Comparison of ENCODE assay signal across 1 cellular context in the genomic region with DNA sequence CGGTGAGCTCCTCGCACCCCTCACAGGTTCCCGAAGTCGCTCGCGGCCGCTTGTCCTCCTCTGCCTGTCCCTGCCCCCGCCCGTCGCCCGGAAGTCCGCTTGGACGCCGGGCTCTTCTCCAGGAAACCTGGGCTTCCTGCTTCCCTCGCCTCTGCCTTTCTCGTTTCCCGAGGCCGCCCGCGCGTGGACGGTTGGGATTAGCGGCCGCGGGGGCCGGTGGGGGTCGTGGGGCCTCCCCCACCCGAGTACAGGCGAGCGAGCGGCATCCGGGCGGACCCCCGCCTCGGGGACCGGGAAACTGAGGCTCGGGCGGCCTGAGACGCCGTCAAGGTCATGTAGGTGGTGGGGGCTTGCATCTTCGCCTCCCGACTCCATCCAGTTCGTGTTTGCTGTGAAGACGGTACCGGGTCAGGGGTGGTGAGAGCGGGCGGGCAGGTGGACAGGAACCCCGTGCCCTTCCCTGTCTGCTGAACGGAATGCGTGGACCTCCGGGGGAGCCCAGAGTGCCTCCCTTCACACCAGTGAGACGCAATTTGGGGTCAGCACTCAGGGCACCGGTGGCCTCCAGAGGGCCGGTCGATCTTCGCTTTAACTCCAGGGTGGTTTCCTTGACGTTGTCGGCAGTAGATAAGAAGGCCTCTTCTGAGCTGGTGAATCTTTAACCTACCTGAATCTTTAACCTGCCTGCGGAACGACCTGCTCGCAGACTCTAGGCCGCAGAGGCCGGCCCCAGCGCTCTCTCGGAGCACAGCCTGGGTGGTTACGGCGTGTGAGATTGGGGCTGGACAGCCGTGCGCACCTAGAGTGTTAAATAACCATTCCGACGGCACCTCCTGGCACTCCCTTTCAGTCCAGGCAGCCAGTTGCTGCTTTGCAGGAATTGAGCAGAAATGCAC.
A peak's percentile ranks its signal among the peaks of the same experiment; 100 is the strongest.
TF ChIP-seq lines count a peak whose summit lies in the region.

No MANE protein-coding gene starts in this region.

TF ChIP-seq in K562, 482 proteins besides CTCF, POLR2A, EP300 and RAD21 (continued from another document and continues in another):
- TF ChIP-seq, protein P1, sequence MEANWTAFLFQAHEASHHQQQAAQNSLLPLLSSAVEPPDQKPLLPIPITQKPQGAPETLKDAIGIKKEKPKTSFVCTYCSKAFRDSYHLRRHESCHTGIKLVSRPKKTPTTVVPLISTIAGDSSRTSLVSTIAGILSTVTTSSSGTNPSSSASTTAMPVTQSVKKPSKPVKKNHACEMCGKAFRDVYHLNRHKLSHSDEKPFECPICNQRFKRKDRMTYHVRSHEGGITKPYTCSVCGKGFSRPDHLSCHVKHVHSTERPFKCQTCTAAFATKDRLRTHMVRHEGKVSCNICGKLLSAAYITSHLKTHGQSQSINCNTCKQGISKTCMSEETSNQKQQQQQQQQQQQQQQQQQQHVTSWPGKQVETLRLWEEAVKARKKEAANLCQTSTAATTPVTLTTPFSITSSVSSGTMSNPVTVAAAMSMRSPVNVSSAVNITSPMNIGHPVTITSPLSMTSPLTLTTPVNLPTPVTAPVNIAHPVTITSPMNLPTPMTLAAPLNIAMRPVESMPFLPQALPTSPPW (CRISPR knock-in tag; IDR thresholded peaks at IDR 0.05) = no peak
- TF ChIP-seq ZNF586 (CRISPR knock-in tag; conservative IDR thresholded peaks at IDR 0.05) (no peak), MXI1 (IDR thresholded peaks at IDR 0.05; ENCODE audit: low read depth, low read length) (no peak), RBM15 (IDR thresholded peaks at IDR 0.05; ENCODE audit: insufficient read depth, low read length) (no peak), MECOM (CRISPR knock-in tag; IDR thresholded peaks at IDR 0.05) (no peak), ZNF140 (CRISPR knock-in tag; IDR thresholded peaks at IDR 0.05) (no peak), BRF1 (IDR thresholded peaks at IDR 0.05; ENCODE audit: borderline replicate concordance, extremely low read depth, insufficient read length) (no peak), NFRKB (IDR thresholded peaks at IDR 0.05; ENCODE audit: low read depth) (no peak; the same call in 1 of the 2 replicates), ZNF174 (CRISPR knock-in tag; IDR thresholded peaks at IDR 0.05) (no peak), MEIS2 (IDR thresholded peaks at IDR 0.05; ENCODE audit: partially characterized antibody) (no peak), ZNF146 (CRISPR knock-in tag; IDR thresholded peaks at IDR 0.05; ENCODE audit: unreplicated experiment) (no peak), ILK (tag; IDR thresholded peaks at IDR 0.05; ENCODE audit: borderline replicate concordance, low read depth) (no peak), NR2C2 (CRISPR knock-in tag; IDR thresholded peaks at IDR 0.05) (peak; percentile 64), NR2C2 (tag; IDR thresholded peaks at IDR 0.05) (peak; percentile 44; the same call in 1 of the 2 replicates), KAT7 (CRISPR knock-in tag; IDR thresholded peaks at IDR 0.05; ENCODE audit: borderline replicate concordance) (peak; percentile 49; the same call in 1 of the 2 replicates), ZSCAN32 (CRISPR knock-in tag; IDR thresholded peaks at IDR 0.05) (no peak), ZNF232 (CRISPR knock-in tag; IDR thresholded peaks at IDR 0.05) (0 out of 2 replicates have a peak, but pooled peaks have one; percentile 12)
- TF ChIP-seq, protein P2, sequence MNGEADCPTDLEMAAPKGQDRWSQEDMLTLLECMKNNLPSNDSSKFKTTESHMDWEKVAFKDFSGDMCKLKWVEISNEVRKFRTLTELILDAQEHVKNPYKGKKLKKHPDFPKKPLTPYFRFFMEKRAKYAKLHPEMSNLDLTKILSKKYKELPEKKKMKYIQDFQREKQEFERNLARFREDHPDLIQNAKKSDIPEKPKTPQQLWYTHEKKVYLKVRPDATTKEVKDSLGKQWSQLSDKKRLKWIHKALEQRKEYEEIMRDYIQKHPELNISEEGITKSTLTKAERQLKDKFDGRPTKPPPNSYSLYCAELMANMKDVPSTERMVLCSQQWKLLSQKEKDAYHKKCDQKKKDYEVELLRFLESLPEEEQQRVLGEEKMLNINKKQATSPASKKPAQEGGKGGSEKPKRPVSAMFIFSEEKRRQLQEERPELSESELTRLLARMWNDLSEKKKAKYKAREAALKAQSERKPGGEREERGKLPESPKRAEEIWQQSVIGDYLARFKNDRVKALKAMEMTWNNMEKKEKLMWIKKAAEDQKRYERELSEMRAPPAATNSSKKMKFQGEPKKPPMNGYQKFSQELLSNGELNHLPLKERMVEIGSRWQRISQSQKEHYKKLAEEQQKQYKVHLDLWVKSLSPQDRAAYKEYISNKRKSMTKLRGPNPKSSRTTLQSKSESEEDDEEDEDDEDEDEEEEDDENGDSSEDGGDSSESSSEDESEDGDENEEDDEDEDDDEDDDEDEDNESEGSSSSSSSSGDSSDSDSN (IDR thresholded peaks at IDR 0.05; ENCODE audit: borderline replicate concordance in 1 of 2, low read depth in 2 of 2, low read length in 2 of 2) = peak in 1 of 2 experiments; percentile 70; a peak in 1 of 4 replicates
- TF ChIP-seq, protein P3, sequence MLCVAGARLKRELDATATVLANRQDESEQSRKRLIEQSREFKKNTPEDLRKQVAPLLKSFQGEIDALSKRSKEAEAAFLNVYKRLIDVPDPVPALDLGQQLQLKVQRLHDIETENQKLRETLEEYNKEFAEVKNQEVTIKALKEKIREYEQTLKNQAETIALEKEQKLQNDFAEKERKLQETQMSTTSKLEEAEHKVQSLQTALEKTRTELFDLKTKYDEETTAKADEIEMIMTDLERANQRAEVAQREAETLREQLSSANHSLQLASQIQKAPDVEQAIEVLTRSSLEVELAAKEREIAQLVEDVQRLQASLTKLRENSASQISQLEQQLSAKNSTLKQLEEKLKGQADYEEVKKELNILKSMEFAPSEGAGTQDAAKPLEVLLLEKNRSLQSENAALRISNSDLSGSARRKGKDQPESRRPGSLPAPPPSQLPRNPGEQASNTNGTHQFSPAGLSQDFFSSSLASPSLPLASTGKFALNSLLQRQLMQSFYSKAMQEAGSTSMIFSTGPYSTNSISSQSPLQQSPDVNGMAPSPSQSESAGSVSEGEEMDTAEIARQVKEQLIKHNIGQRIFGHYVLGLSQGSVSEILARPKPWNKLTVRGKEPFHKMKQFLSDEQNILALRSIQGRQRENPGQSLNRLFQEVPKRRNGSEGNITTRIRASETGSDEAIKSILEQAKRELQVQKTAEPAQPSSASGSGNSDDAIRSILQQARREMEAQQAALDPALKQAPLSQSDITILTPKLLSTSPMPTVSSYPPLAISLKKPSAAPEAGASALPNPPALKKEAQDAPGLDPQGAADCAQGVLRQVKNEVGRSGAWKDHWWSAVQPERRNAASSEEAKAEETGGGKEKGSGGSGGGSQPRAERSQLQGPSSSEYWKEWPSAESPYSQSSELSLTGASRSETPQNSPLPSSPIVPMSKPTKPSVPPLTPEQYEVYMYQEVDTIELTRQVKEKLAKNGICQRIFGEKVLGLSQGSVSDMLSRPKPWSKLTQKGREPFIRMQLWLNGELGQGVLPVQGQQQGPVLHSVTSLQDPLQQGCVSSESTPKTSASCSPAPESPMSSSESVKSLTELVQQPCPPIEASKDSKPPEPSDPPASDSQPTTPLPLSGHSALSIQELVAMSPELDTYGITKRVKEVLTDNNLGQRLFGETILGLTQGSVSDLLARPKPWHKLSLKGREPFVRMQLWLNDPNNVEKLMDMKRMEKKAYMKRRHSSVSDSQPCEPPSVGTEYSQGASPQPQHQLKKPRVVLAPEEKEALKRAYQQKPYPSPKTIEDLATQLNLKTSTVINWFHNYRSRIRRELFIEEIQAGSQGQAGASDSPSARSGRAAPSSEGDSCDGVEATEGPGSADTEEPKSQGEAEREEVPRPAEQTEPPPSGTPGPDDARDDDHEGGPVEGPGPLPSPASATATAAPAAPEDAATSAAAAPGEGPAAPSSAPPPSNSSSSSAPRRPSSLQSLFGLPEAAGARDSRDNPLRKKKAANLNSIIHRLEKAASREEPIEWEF (CRISPR knock-in tag; IDR thresholded peaks at IDR 0.05) = no peak
- TF ChIP-seq, protein P4, sequence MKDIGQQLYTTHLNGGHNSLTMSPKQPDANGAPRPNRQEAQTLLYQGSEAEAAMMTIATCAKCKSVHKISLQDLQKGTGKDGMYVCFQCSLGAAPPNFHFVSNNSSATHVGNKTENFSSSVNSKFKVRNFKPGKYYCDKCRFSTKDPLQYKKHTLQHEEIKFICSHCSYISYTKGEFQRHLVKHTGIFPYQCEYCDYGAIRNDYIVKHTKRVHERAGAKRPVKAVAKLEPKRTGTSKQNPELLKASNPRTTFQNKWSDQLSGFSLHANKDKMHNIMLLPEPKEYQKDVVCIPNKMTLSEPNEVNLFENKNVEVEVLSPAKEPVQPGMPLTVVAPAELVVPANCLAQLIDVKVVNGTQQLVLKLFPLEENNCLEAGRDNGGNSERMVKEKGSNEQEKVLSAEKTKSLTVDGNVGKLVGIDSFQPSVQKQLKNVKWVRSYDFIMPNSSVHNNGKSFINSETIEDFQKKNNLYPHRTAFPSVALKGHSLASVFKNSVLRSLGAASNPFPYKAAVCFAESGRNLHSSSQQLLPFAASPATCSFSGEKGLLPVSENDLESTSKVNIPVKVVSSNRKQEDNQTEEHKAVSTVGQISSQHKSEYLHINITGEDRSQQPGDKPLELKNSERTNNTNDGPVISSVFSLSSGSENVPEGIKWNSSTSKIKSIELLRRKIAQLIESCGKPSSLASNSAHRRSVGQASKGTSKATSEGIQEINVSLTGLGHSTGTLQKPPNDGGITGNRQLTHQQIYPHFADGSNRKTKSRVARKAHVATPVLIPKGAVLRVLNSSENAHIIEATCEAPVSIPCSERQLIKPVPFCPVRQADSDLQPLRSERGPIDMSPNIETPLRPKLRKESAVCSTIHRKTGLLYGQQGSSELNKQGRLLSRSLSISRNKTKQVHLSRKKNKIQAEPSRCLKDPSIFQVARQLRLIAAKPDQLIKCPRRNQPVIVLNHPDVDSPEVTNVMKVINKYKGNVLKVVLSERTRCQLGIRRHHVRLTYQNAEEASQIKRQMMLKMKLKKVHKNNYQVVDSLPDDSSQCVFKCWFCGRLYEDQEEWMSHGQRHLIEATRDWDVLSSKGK (CRISPR knock-in tag; IDR thresholded peaks at IDR 0.05) = no peak
- TF ChIP-seq, protein P5, sequence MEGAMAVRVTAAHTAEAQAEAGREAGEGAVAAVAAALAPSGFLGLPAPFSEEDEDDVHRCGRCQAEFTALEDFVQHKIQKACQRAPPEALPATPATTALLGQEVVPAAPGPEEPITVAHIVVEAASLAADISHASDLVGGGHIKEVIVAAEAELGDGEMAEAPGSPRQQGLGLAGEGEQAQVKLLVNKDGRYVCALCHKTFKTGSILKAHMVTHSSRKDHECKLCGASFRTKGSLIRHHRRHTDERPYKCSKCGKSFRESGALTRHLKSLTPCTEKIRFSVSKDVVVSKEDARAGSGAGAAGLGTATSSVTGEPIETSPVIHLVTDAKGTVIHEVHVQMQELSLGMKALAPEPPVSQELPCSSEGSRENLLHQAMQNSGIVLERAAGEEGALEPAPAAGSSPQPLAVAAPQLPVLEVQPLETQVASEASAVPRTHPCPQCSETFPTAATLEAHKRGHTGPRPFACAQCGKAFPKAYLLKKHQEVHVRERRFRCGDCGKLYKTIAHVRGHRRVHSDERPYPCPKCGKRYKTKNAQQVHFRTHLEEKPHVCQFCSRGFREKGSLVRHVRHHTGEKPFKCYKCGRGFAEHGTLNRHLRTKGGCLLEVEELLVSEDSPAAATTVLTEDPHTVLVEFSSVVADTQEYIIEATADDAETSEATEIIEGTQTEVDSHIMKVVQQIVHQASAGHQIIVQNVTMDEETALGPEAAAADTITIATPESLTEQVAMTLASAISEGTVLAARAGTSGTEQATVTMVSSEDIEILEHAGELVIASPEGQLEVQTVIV (CRISPR knock-in tag; IDR thresholded peaks at IDR 0.05; ENCODE audit: borderline replicate concordance) = no peak
- TF ChIP-seq, protein P6, sequence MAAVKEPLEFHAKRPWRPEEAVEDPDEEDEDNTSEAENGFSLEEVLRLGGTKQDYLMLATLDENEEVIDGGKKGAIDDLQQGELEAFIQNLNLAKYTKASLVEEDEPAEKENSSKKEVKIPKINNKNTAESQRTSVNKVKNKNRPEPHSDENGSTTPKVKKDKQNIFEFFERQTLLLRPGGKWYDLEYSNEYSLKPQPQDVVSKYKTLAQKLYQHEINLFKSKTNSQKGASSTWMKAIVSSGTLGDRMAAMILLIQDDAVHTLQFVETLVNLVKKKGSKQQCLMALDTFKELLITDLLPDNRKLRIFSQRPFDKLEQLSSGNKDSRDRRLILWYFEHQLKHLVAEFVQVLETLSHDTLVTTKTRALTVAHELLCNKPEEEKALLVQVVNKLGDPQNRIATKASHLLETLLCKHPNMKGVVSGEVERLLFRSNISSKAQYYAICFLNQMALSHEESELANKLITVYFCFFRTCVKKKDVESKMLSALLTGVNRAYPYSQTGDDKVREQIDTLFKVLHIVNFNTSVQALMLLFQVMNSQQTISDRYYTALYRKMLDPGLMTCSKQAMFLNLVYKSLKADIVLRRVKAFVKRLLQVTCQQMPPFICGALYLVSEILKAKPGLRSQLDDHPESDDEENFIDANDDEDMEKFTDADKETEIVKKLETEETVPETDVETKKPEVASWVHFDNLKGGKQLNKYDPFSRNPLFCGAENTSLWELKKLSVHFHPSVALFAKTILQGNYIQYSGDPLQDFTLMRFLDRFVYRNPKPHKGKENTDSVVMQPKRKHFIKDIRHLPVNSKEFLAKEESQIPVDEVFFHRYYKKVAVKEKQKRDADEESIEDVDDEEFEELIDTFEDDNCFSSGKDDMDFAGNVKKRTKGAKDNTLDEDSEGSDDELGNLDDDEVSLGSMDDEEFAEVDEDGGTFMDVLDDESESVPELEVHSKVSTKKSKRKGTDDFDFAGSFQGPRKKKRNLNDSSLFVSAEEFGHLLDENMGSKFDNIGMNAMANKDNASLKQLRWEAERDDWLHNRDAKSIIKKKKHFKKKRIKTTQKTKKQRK (IDR thresholded peaks at IDR 0.05; ENCODE audit: borderline replicate concordance, low read depth, low read length) = no peak
- TF ChIP-seq, protein P7, sequence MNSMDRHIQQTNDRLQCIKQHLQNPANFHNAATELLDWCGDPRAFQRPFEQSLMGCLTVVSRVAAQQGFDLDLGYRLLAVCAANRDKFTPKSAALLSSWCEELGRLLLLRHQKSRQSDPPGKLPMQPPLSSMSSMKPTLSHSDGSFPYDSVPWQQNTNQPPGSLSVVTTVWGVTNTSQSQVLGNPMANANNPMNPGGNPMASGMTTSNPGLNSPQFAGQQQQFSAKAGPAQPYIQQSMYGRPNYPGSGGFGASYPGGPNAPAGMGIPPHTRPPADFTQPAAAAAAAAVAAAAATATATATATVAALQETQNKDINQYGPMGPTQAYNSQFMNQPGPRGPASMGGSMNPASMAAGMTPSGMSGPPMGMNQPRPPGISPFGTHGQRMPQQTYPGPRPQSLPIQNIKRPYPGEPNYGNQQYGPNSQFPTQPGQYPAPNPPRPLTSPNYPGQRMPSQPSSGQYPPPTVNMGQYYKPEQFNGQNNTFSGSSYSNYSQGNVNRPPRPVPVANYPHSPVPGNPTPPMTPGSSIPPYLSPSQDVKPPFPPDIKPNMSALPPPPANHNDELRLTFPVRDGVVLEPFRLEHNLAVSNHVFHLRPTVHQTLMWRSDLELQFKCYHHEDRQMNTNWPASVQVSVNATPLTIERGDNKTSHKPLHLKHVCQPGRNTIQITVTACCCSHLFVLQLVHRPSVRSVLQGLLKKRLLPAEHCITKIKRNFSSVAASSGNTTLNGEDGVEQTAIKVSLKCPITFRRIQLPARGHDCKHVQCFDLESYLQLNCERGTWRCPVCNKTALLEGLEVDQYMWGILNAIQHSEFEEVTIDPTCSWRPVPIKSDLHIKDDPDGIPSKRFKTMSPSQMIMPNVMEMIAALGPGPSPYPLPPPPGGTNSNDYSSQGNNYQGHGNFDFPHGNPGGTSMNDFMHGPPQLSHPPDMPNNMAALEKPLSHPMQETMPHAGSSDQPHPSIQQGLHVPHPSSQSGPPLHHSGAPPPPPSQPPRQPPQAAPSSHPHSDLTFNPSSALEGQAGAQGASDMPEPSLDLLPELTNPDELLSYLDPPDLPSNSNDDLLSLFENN (IDR thresholded peaks at IDR 0.05; ENCODE audit: low read depth in 2 of 2, low read length in 2 of 2) = no peak
